Comparison of ENCODE assay signal across 8 cellular contexts in the genomic region with DNA sequence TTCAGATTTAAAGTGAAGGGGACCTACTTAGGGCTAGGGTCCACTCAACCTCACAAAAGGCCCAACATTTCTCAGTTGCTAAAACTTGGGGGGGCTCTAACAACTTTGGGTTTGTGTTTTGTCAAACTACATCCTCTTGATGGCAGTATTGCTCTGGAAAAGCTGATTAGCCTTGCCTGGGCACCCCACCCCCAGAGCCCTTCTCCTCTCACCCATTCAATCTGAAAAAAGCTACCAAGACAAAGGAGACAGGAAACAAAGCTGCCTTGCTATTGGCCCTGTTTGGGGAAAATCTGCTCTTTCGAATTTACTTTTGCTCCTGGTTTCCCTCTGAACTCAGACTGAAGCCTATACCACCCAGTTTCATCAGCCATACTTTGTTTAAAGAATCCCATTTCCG.
DNase-seq lines count a peak whose midpoint lies in the region; ATAC-seq, FAIRE-seq and TF ChIP-seq lines count a peak whose summit lies in the region.

No MANE protein-coding gene starts in this region.

- H3K4me3 ChIP-seq in osteoblast (ENCODE audit: insufficient read depth, low read length) (no peak overlapping the region), pancreas (no peak overlapping the region)

- WGBS in pancreas, 2 donors: 49 to 63% methylated on average over 2 of the region's 2 CpGs

- H3K9me3 ChIP-seq in osteoblast (ENCODE audit: low read depth, low read length): no peaks in the 10 kb centered on the region
- no peaks in the 10 kb centered on the region for H3K9me3 ChIP-seq in pancreas

- no peaks in the 10 kb centered on the region for H3K79me2 ChIP-seq in osteoblast (ENCODE audit: insufficient read depth, low read length)

- peak; percentile 54 for DNase-seq in COR-L47 (lab: John Stamatoyannopoulos, UW)
- peak; percentile 2 for DNase-seq in NCI-H69 (lab: John Stamatoyannopoulos, UW)
- no peak for DNase-seq in osteoblast (ENCODE audit: insufficient read length, low spot score, missing footprints)
- no peak for DNase-seq in pancreas
- DNase-seq in EL: no peak

- ATAC-seq in GM18909 (IDR thresholded peaks at IDR 0.05; ENCODE audit: poor library complexity, unreplicated experiment): peak; percentile 65
- peak; percentile 45 for ATAC-seq in HG03097 (IDR thresholded peaks at IDR 0.05; ENCODE audit: low FRiP score, unreplicated experiment)
- ATAC-seq in pancreas: no peak

- peaks cover 4% of the 10 kb centered on the region for H3K27me3 ChIP-seq in osteoblast (ENCODE audit: insufficient read depth, low read length)
- H3K27me3 ChIP-seq in pancreas: no peaks in the 10 kb centered on the region

- TF ChIP-seq CTCF in brain (conservative IDR thresholded peaks at IDR 0.05): peak; percentile 28 to 38
- peak; percentile 29 for TF ChIP-seq CTCF in osteoblast (IDR thresholded peaks at IDR 0.05; ENCODE audit: extremely low read depth, low read depth, low read length)
- no peak for TF ChIP-seq CTCF in pancreas (IDR thresholded peaks at IDR 0.05)

- no peaks in the 10 kb centered on the region for H4K20me1 ChIP-seq in osteoblast (ENCODE audit: insufficient read depth, low read length)

- intact Hi-C loops in pancreas (cut with DNase I): no loop called here

- no peak overlapping the region for H3K27ac ChIP-seq in osteoblast (ENCODE audit: low read depth, low read length)
- H3K27ac ChIP-seq in pancreas: no peak overlapping the region

- peaks cover 7% of the 10 kb centered on the region for H3K27me3 Mint-ChIP-seq in brain

- peaks cover 19% of the 10 kb centered on the region for H3K36me3 Mint-ChIP-seq in brain

- no peak for FAIRE-seq in pancreas (lab: Jason Lieb, UNC)

- peaks cover 38% of the 10 kb centered on the region for H3K4me1 Mint-ChIP-seq in brain

- no peaks in the 10 kb centered on the region for H3K36me3 ChIP-seq in osteoblast (ENCODE audit: insufficient read depth, low read length)
- H3K36me3 ChIP-seq in pancreas: no peaks in the 10 kb centered on the region

- H3K9me3 Mint-ChIP-seq in brain: no peaks in the 10 kb centered on the region

- no peak overlapping the region for H2AFZ ChIP-seq in osteoblast (ENCODE audit: low read length)

- peak overlapping the region; percentile 31 to 77 (median 68) for H3K27ac Mint-ChIP-seq in brain

- H3K4me1 ChIP-seq in osteoblast (ENCODE audit: insufficient read depth, low read length) (no peaks in the 10 kb centered on the region), pancreas (no peaks in the 10 kb centered on the region)

- peak overlapping the region; percentile 70 to 79 (median 77) for H3K4me3 Mint-ChIP-seq in brain

- no peak overlapping the region for H3K4me2 ChIP-seq in osteoblast (ENCODE audit: insufficient read depth, low read length)

Comparison
In these comparisons a context has a peak if more than half of its experiments do, and no peak if none do; other contexts are left out.
1. DNase-seq: peak in COR-L47 (single experiment) and NCI-H69 (single experiment); none in osteoblast (single experiment), pancreas (0 of 6) and EL (single experiment).
2. ATAC-seq: peak in GM18909 (single experiment) and HG03097 (single experiment); none in pancreas (0 of 4).
3. CTCF ChIP-seq: peak in brain (2 of 2) and osteoblast (single experiment); none in pancreas (0 of 4).